Comparison of ENCODE assay signal across 20 cellular contexts in the genomic region with DNA sequence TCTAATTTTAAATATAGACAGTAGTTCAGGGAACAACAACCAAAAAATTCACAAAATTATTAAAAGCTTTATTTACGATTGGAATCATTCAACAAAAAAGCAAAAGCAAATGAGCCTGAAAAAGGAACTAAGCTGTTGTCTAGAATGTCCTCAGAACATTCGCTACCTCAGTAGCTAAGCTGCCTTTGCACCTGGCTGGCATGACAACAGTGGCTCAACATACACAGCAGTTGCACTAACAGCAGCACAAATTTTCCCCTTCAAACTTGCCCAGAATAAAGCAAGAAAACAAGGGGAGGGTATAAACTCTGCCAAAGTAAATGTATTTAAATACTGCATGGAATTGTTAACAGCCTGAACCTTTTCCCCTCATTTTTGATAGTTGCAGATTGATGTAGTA.
A peak's percentile ranks its signal among the peaks of the same experiment; 100 is the strongest.
DNase-seq lines count a peak whose midpoint lies in the region; ATAC-seq, FAIRE-seq and TF ChIP-seq lines count a peak whose summit lies in the region.
"Had no signal": no experiment of that assay in that cellular context is flagged by ENCODE, and none has a peak within 500 bp of the region (broad histone marks: within the 10 kb centered on the region; RNA-seq: fewer than 3 reads in every experiment).

No MANE protein-coding gene starts in this region.

- no peak overlapping the region for H3K18ac ChIP-seq in H9 (ENCODE audit: insufficient read length, low read depth, low read length)

- H3K4ac ChIP-seq in H9 (ENCODE audit: low read depth, low read length), result no peak overlapping the region

- TF ChIP-seq CTCF in A549 (IDR thresholded peaks at IDR 0.05) (no peak), H9 (conservative IDR thresholded peaks at IDR 0.05) (no peak), body of pancreas (IDR thresholded peaks at IDR 0.05) (no peak), mucosa of descending colon (IDR thresholded peaks at IDR 0.05) (no peak), foreskin fibroblast (IDR thresholded peaks at IDR 0.05; ENCODE audit: low read depth, low read length) (no peak)

- no peak overlapping the region for H2BK5ac ChIP-seq in H9 (ENCODE audit: insufficient read length, low read length)

- H3K4me2 ChIP-seq in A549 (peak overlapping the region; percentile 69), H9 (ENCODE audit: insufficient read depth, insufficient read length, low read length) (no peak overlapping the region)
- H3K4me2 ChIP-seq: BLaER1 treated with 17β-estradiol and CSF1 and Interleukin-3, amounts not matched to agents 10 nM and 100 nM had no signal

- POLR2A ChIA-PET in A549 (lab: Yijun Ruan, JAX), result interaction anchor here (1.1 kb wide), 1 partner anchor 148 kb away, joined by 3 read pairs; no protein-coding TSS in a partner anchor

- peak overlapping the region; percentile 59 to 87 for H3K27ac ChIP-seq in A549
- no peak overlapping the region for H3K27ac ChIP-seq in H9 (ENCODE audit: insufficient read length, low read depth, low read length)
- H3K27ac ChIP-seq in body of pancreas, result peak overlapping the region; percentile 63 to 69 (median 64)
- H3K27ac ChIP-seq: BLaER1 treated with 17β-estradiol and CSF1 and Interleukin-3, amounts not matched to agents 10 nM and 100 nM; GM23248; SK-N-MC had no signal

- H3K4me1 ChIP-seq in A549, result peaks cover 61% of the 10 kb centered on the region
- H3K4me1 ChIP-seq in H9 (ENCODE audit: insufficient read depth, low read length), result no peaks in the 10 kb centered on the region
- H3K4me1 ChIP-seq in body of pancreas, result peaks cover 46% of the 10 kb centered on the region
- H3K4me1 ChIP-seq in mucosa of descending colon (ENCODE audit: low read depth), result peaks cover 3% of the 10 kb centered on the region

- no peaks in the 10 kb centered on the region for H3K79me1 ChIP-seq in H9 (ENCODE audit: insufficient read depth, low read depth, low read length, poor library complexity, severe bottlenecking)

- CTCF ChIA-PET in A549 (lab: Yijun Ruan, JAX), result interaction anchor here (1.1 to 1.2 kb wide), 3 partner anchors 13 to 149 kb away, joined by 3 to 6 read pairs (median 3); no protein-coding TSS in a partner anchor

- no peaks in the 10 kb centered on the region for H3K79me2 ChIP-seq in H9 (ENCODE audit: insufficient read depth, low read length)

- H3K27ac Mint-ChIP-seq in H9, result peak overlapping the region in 2 of 3 experiments; percentile 26 to 95; a peak in 2 of 7 replicates

- no peak overlapping the region for H3K4me3 Mint-ChIP-seq in H9
- H3K4me3 Mint-ChIP-seq: CD8-positive, alpha-beta memory T cell had no signal

- WGBS in A549 (ENCODE audit: missing lambda C conversion rate), result 87% methylated on average over 2 of the region's 2 CpGs
- WGBS in H9 (ENCODE audit: extremely low coverage, insufficient read length, low lambda C conversion rate), result no CpG with 5 or more reads among the region's 2 CpGs
- WGBS in body of pancreas, 2 donors, result 46 to 55% methylated on average over 2 of the region's 2 CpGs

- H3K23ac ChIP-seq in H9 (ENCODE audit: insufficient read length, low read depth, low read length), result no peak overlapping the region

- H4K91ac ChIP-seq in H9 (ENCODE audit: insufficient read length, low read depth, low read length), result no peak overlapping the region

- H2BK12ac ChIP-seq in H9 (ENCODE audit: insufficient read length, low read depth, low read length), result no peak overlapping the region

- no peak overlapping the region for H3K56ac ChIP-seq in H9 (ENCODE audit: insufficient read length, low read depth, low read length)

- no peak overlapping the region for H2BK15ac ChIP-seq in H9 (ENCODE audit: low read depth, low read length)

- no peaks in the 10 kb centered on the region for H3K27me3 Mint-ChIP-seq in H9 (ENCODE audit: low read depth)
- H3K27me3 Mint-ChIP-seq: CD8-positive, alpha-beta memory T cell had no signal

- H4K8ac ChIP-seq in H9 (replicated peaks; ENCODE audit: insufficient read length, low read depth, low read length), result no peak overlapping the region

- TF ChIP-seq POLR2A in A549 (IDR thresholded peaks at IDR 0.05; ENCODE audit: low read length), result no peak
- no peak for TF ChIP-seq POLR2A in body of pancreas (IDR thresholded peaks at IDR 0.05)

- H2BK120ac ChIP-seq in H9 (ENCODE audit: low read depth, low read length, poor library complexity, severe bottlenecking), result no peak overlapping the region

- no peaks in the 10 kb centered on the region for H3K9me3 Mint-ChIP-seq in H9
- H3K9me3 Mint-ChIP-seq: CD8-positive, alpha-beta memory T cell had no signal

- no peaks in the 10 kb centered on the region for H3K36me3 ChIP-seq in body of pancreas (replicated peaks in 1 of 2; ENCODE audit: insufficient read depth in 1 of 2, low read depth in 2 of 2)
- H3K36me3 ChIP-seq in mucosa of descending colon (ENCODE audit: low read depth), result no peaks in the 10 kb centered on the region

- no peak overlapping the region for H4K5ac ChIP-seq in H9 (ENCODE audit: insufficient read length, low read depth, low read length)

- H4K20me1 ChIP-seq in H9 (ENCODE audit: control insufficient read depth, insufficient read depth, insufficient read length), result no peaks in the 10 kb centered on the region

- intact Hi-C loops in body of pancreas (cut with DNase I) (no loop called here), mucosa of descending colon (cut with DNase I, micrococcal nuclease) (no loop called here)

- FAIRE-seq in A549 (lab: Jason Lieb, UNC), result no peak

- H3K27me3 ChIP-seq in H9 (ENCODE audit: insufficient read depth, low read length) (no peaks in the 10 kb centered on the region; the same call in 1 of the 2 replicates), body of pancreas (no peaks in the 10 kb centered on the region)
- H3K27me3 ChIP-seq: BLaER1 treated with 17β-estradiol and CSF1 and Interleukin-3, amounts not matched to agents 10 nM and 100 nM had no signal

- no peak for DNase-seq in A549 (ENCODE audit: low read depth in 1 of 2, low spot score in 1 of 2)
- no peak for DNase-seq in H9
- DNase-seq in body of pancreas, result peak in 3 of 4 donors; percentile 49 to 68 (median 58)
- DNase-seq in mucosa of descending colon, result no peak
- no peak for DNase-seq in foreskin fibroblast
- DNase-seq in NCI-H2107 treated with DMSO at 0.1 percent for 48 hours (lab: John Stamatoyannopoulos, UW; ENCODE audit: unreplicated experiment), result no peak
- DNase-seq: CD8-positive, alpha-beta memory T cell; DMS79 treated with DMSO at 0.1 percent for 48 hours; GM23248; KBM-7; NCI-H1105 treated with DMSO at 0.1 percent for 48 hours; NCI-H1694; NCI-H2081 treated with DMSO at 0.1 percent for 48 hours; NCI-H748 treated with DMSO at 0.1 percent for 48 hours; NK-92 treated with Interleukin-12 subunit alpha and Interleukin-12 subunit beta, amount 100 ng/mL, for 24 hours; OCI-M1; Right ventricle myocardium superior had no signal

- H3K4me3 ChIP-seq in A549 (no peak overlapping the region), body of pancreas (no peak overlapping the region), mucosa of descending colon (no peak overlapping the region), foreskin fibroblast (ENCODE audit: low read depth in 1 of 2, low read length in 2 of 2) (no peak overlapping the region)
- H3K4me3 ChIP-seq: BLaER1 treated with 17β-estradiol and CSF1 and Interleukin-3, amounts not matched to agents 10 nM and 100 nM; GM23248; SK-N-MC had no signal

- H3K9ac ChIP-seq in H9 (ENCODE audit: extremely low read depth, insufficient read length, low read length), result no peak overlapping the region
- H3K9ac ChIP-seq: BLaER1 treated with 17β-estradiol and CSF1 and Interleukin-3, amounts not matched to agents 10 nM and 100 nM; GM23248 had no signal

- H3K36me3 Mint-ChIP-seq in H9 (ENCODE audit: insufficient read depth in 1 of 3, low read depth in 3 of 3), result peaks cover 23 to 61% (median 36%) of the 10 kb centered on the region in 3 experiments

- no peak for TF ChIP-seq EP300 in A549 (IDR thresholded peaks at IDR 0.05)

- peaks cover 20 to 30% of the 10 kb centered on the region in 2 experiments for H3K4me1 Mint-ChIP-seq in H9

- H3K9me3 ChIP-seq in A549, result no peaks in the 10 kb centered on the region
- H3K9me3 ChIP-seq in H9 (ENCODE audit: control insufficient read depth, low read depth, low read length), result no peaks in the 10 kb centered on the region
- H3K9me3 ChIP-seq in body of pancreas, result no peaks in the 10 kb centered on the region
- no peaks in the 10 kb centered on the region for H3K9me3 ChIP-seq in mucosa of descending colon
- H3K9me3 ChIP-seq: BLaER1 treated with 17β-estradiol and CSF1 and Interleukin-3, amounts not matched to agents 10 nM and 100 nM had no signal

- no peak overlapping the region for H3T11ph ChIP-seq in H9 (ENCODE audit: low read length)

- ATAC-seq in A549, result no peak
- ATAC-seq in body of pancreas, result peak; percentile 65
- peak; percentile 49 for ATAC-seq in mucosa of descending colon
- ATAC-seq in GM18502 (IDR thresholded peaks at IDR 0.05; ENCODE audit: poor library complexity, unreplicated experiment), result no peak

- no peak overlapping the region for H2AFZ ChIP-seq in H9 (ENCODE audit: low read length)
- H2AFZ ChIP-seq: GM23248 had no signal

- no peak overlapping the region for H2BK20ac ChIP-seq in H9 (ENCODE audit: low read depth, low read length, poor library complexity, severe bottlenecking)

- no peak for TF ChIP-seq RAD21 in A549 (conservative IDR thresholded peaks at IDR 0.05 in 1 of 2, IDR thresholded peaks at IDR 0.05 in 1 of 2)

- H3K23me2 ChIP-seq in H9 (ENCODE audit: insufficient read length, low read depth, low read length, poor library complexity, severe bottlenecking), result no peaks in the 10 kb centered on the region

- H3K14ac ChIP-seq in H9 (ENCODE audit: insufficient read depth, low read length), result no peak overlapping the region

- H2AK5ac ChIP-seq in H9 (ENCODE audit: insufficient read length, low read length), result no peak overlapping the region

TF ChIP-seq in A549, 52 proteins besides CTCF, POLR2A, EP300 and RAD21 (continues in another document):
- TF ChIP-seq POLR2AphosphoS2 (conservative IDR thresholded peaks at IDR 0.05; ENCODE audit: low read length), result no peak
- TF ChIP-seq GATA3 (IDR thresholded peaks at IDR 0.05; ENCODE audit: borderline replicate concordance), result no peak
- TF ChIP-seq ZFP36 (IDR thresholded peaks at IDR 0.05; ENCODE audit: borderline replicate concordance, partially characterized antibody), result no peak
- TF ChIP-seq, protein P1, sequence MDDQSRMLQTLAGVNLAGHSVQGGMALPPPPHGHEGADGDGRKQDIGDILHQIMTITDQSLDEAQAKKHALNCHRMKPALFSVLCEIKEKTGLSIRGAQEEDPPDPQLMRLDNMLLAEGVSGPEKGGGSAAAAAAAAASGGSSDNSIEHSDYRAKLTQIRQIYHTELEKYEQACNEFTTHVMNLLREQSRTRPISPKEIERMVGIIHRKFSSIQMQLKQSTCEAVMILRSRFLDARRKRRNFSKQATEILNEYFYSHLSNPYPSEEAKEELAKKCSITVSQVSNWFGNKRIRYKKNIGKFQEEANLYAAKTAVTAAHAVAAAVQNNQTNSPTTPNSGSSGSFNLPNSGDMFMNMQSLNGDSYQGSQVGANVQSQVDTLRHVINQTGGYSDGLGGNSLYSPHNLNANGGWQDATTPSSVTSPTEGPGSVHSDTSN (IDR thresholded peaks at IDR 0.05), result no peak
- TF ChIP-seq, protein P2, sequence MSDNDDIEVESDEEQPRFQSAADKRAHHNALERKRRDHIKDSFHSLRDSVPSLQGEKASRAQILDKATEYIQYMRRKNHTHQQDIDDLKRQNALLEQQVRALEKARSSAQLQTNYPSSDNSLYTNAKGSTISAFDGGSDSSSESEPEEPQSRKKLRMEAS (IDR thresholded peaks at IDR 0.05), result no peak
- no peak for TF ChIP-seq EHF (CRISPR knock-in tag; IDR thresholded peaks at IDR 0.05)

Comparison
In these comparisons a context has a peak if more than half of its experiments do, and no peak if none do; other contexts are left out.
1. ATAC-seq: peak in body of pancreas (single experiment) and mucosa of descending colon (single experiment); none in A549 (0 of 2) and GM18502 (single experiment).
2. DNase-seq: peak in body of pancreas (3 of 4); none in A549 (0 of 2), H9 (single experiment), mucosa of descending colon (0 of 3), foreskin fibroblast (0 of 2) and NCI-H2107 treated with DMSO at 0.1 percent for 48 hours (single experiment).